In genomic region chr12:104337030-104337558, GRCh38 we compare ENCODE assay signal across 4 cellular contexts.
TF ChIP-seq lines count a peak whose summit lies in the region.

No MANE protein-coding gene starts in this region.

TF ChIP-seq in SK-N-SH treated with all-trans-retinoic acid at 6 μM for 48 hours, 23 proteins besides CTCF, POLR2A, EP300 and RAD21:
- TF ChIP-seq TCF4 (CRISPR knock-in tag; IDR thresholded peaks at IDR 0.05; ENCODE audit: borderline replicate concordance) = 0 out of 2 replicates have a peak, but pooled peaks have one; percentile 23
- no peak for TF ChIP-seq ZC3H10 (CRISPR knock-in tag; IDR thresholded peaks at IDR 0.05)

TF ChIP-seq in SK-N-SH, 30 proteins besides CTCF, POLR2A, EP300 and RAD21:
- no peak for TF ChIP-seq NFIC (IDR thresholded peaks at IDR 0.05; ENCODE audit: borderline replicate concordance)
- no peak for TF ChIP-seq SMC3 (IDR thresholded peaks at IDR 0.05; ENCODE audit: low read depth, low read length)
- no peak for TF ChIP-seq ELF1 (IDR thresholded peaks at IDR 0.05)
- no peak for TF ChIP-seq FOXJ3 (CRISPR knock-in tag; IDR thresholded peaks at IDR 0.05)
- TF ChIP-seq FOSL2 (IDR thresholded peaks at IDR 0.05; ENCODE audit: borderline replicate concordance, low read depth) = no peak
- no peak for TF ChIP-seq SIN3A (IDR thresholded peaks at IDR 0.05; ENCODE audit: borderline replicate concordance, low read depth, low read length)
- no peak for TF ChIP-seq FOXM1 (IDR thresholded peaks at IDR 0.05; ENCODE audit: low read depth)
- no peak for TF ChIP-seq REST (IDR thresholded peaks at IDR 0.05; ENCODE audit: low read depth, low read length)
- no peak for TF ChIP-seq TEAD4 (IDR thresholded peaks at IDR 0.05; ENCODE audit: borderline replicate concordance, insufficient read depth)
- no peak for TF ChIP-seq JUND (IDR thresholded peaks at IDR 0.05)
- no peak for TF ChIP-seq TCF12 (IDR thresholded peaks at IDR 0.05)
- TF ChIP-seq GATA2 (CRISPR knock-in tag; IDR thresholded peaks at IDR 0.05) = no peak
- TF ChIP-seq POLR2AphosphoS5 (IDR thresholded peaks at IDR 0.05; ENCODE audit: low read depth, low read length) = no peak
- no peak for TF ChIP-seq MEF2A (IDR thresholded peaks at IDR 0.05; ENCODE audit: borderline replicate concordance, low read depth)

TF ChIP-seq in A549, 52 proteins besides CTCF, POLR2A, EP300 and RAD21 (continues in another document):
- TF ChIP-seq ELK1 (IDR thresholded peaks at IDR 0.05; ENCODE audit: low read depth, low read length) (no peak), CHD4 (IDR thresholded peaks at IDR 0.05; ENCODE audit: borderline replicate concordance) (no peak), TFCP2L1 (CRISPR knock-in tag; IDR thresholded peaks at IDR 0.05) (0 out of 2 replicates have a peak, but pooled peaks have one; percentile 18), EHF (CRISPR knock-in tag; IDR thresholded peaks at IDR 0.05) (no peak), REST (IDR thresholded peaks at IDR 0.05) (no peak), HOXA7 (CRISPR knock-in tag; IDR thresholded peaks at IDR 0.05) (no peak; the same call in 1 of the 2 replicates), SMC3 (IDR thresholded peaks at IDR 0.05) (no peak), CHD2 (IDR thresholded peaks at IDR 0.05; ENCODE audit: low read length, partially characterized antibody) (no peak), HOXB5 (CRISPR knock-in tag; IDR thresholded peaks at IDR 0.05) (no peak), EHMT2 (IDR thresholded peaks at IDR 0.05; ENCODE audit: low read depth) (no peak), NPAS2 (CRISPR knock-in tag; IDR thresholded peaks at IDR 0.05; ENCODE audit: borderline replicate concordance) (no peak), MAFK (IDR thresholded peaks at IDR 0.05; ENCODE audit: partially characterized antibody) (no peak), HES2 (IDR thresholded peaks at IDR 0.05) (no peak), E2F6 (IDR thresholded peaks at IDR 0.05; ENCODE audit: borderline replicate concordance, low read depth) (no peak), PHF8 (IDR thresholded peaks at IDR 0.05; ENCODE audit: borderline replicate concordance, low read depth) (no peak), USF2 (IDR thresholded peaks at IDR 0.05) (no peak), POLR2AphosphoS2 (conservative IDR thresholded peaks at IDR 0.05; ENCODE audit: low read length) (peak; percentile 96), SREBF2 (IDR thresholded peaks at IDR 0.05) (no peak), FOSB (CRISPR knock-in tag; IDR thresholded peaks at IDR 0.05) (peak; percentile 39; the same call in 1 of the 2 replicates), RFX5 (IDR thresholded peaks at IDR 0.05) (no peak), TP53 (CRISPR knock-in tag; IDR thresholded peaks at IDR 0.05) (0 out of 2 replicates have a peak, but pooled peaks have one; percentile 24), CEBPB (IDR thresholded peaks at IDR 0.05) (no peak), ZSCAN20 (CRISPR knock-in tag; IDR thresholded peaks at IDR 0.05) (no peak), RARB (CRISPR knock-in tag; IDR thresholded peaks at IDR 0.05) (no peak), JUNB (IDR thresholded peaks at IDR 0.05) (no peak), NR3C1 (IDR thresholded peaks at IDR 0.05) (no peak), KDM1A (IDR thresholded peaks at IDR 0.05; ENCODE audit: low read depth) (no peak), BHLHE40 (IDR thresholded peaks at IDR 0.05; ENCODE audit: low read depth, low read length) (no peak), GATA3 (IDR thresholded peaks at IDR 0.05; ENCODE audit: borderline replicate concordance) (no peak), ZNF302 (CRISPR knock-in tag; IDR thresholded peaks at IDR 0.05) (no peak), ZC3H11A (IDR thresholded peaks at IDR 0.05) (no peak), CBX2 (IDR thresholded peaks at IDR 0.05; ENCODE audit: borderline replicate concordance, low read depth) (no peak), FOXS1 (CRISPR knock-in tag; IDR thresholded peaks at IDR 0.05) (no peak)

TF ChIP-seq in K562, 482 proteins besides CTCF, POLR2A, EP300 and RAD21:
- TF ChIP-seq STAG1 (CRISPR knock-in tag; IDR thresholded peaks at IDR 0.05; ENCODE audit: borderline replicate concordance) (no peak), ZNF778 (CRISPR knock-in tag; IDR thresholded peaks at IDR 0.05) (no peak), DPF2 (IDR thresholded peaks at IDR 0.05) (no peak), HOMEZ (CRISPR knock-in tag; IDR thresholded peaks at IDR 0.05) (no peak), ZNF695 (CRISPR knock-in tag; IDR thresholded peaks at IDR 0.05) (no peak), THAP7 (CRISPR knock-in tag; IDR thresholded peaks at IDR 0.05) (no peak), NCOA1 (IDR thresholded peaks at IDR 0.05; ENCODE audit: low read depth) (no peak)
